ENCODE assay signal across 17 cellular contexts in genomic region chr13:90008707-90009149, GRCh38.
DNase-seq lines count a peak whose midpoint lies in the region; ATAC-seq, FAIRE-seq and TF ChIP-seq lines count a peak whose summit lies in the region.
"Had no signal": no experiment of that assay in that cellular context is flagged by ENCODE, and none has a peak within 500 bp of the region (broad histone marks: within the 10 kb centered on the region; RNA-seq: fewer than 3 reads in every experiment).

No MANE protein-coding gene starts in this region.

- no peak overlapping the region for H2BK12ac ChIP-seq in H9 (ENCODE audit: insufficient read length, low read depth, low read length)

- peak; percentile 50 for DNase-seq in H9
- DNase-seq in RPMI8226: peak; percentile 11
- DNase-seq in smooth muscle cell (lab: John Stamatoyannopoulos, UW; ENCODE audit: unreplicated experiment): no peak
- DNase-seq in Peyer's patch: no peak
- DNase-seq in RCC 7860 (ENCODE audit: low spot score): no peak
- DNase-seq: BE2C; CD4-positive, alpha-beta memory T cell; DND-41; KBM-7; NCI-H1105; NCI-H187; NCI-H69; SIG-M5 had no signal

- no peak overlapping the region for H3K4ac ChIP-seq in H9 (ENCODE audit: low read depth, low read length)

- H4K91ac ChIP-seq in H9 (ENCODE audit: insufficient read length, low read depth, low read length): no peak overlapping the region

- no peak overlapping the region for H2AK5ac ChIP-seq in H9 (ENCODE audit: insufficient read length, low read length)

- H3K18ac ChIP-seq in H9 (ENCODE audit: insufficient read length, low read depth, low read length): no peak overlapping the region

- no peak overlapping the region for H3K9ac ChIP-seq in H9 (ENCODE audit: extremely low read depth, insufficient read length, low read length)
- no peak overlapping the region for H3K9ac ChIP-seq in iPS-15b (ENCODE audit: low read depth, low read length)
- H3K9ac ChIP-seq in smooth muscle cell (ENCODE audit: low read depth): no peak overlapping the region

- no peak overlapping the region for H4K5ac ChIP-seq in H9 (ENCODE audit: insufficient read length, low read depth, low read length)

- ATAC-seq in HG02588 (IDR thresholded peaks at IDR 0.05; ENCODE audit: unreplicated experiment): no peak
- ATAC-seq: Panc1 had no signal

- H3K27me3 ChIP-seq in H9 (ENCODE audit: insufficient read depth, low read length): no peaks in the 10 kb centered on the region
- H3K27me3 ChIP-seq in iPS-15b (ENCODE audit: control insufficient read depth, insufficient read depth, low read length): no peaks in the 10 kb centered on the region
- H3K27me3 ChIP-seq in smooth muscle cell (ENCODE audit: low read depth): no peaks in the 10 kb centered on the region
- H3K27me3 ChIP-seq in Peyer's patch: no peaks in the 10 kb centered on the region
- H3K27me3 ChIP-seq: BE2C had no signal

- H3F3A ChIP-seq in smooth muscle cell (ENCODE audit: low read depth): no peaks in the 10 kb centered on the region

- H3K9me3 ChIP-seq in H9 (ENCODE audit: control insufficient read depth, low read depth, low read length) (no peaks in the 10 kb centered on the region), iPS-15b (ENCODE audit: control insufficient read depth, insufficient read depth, low read length) (no peaks in the 10 kb centered on the region), smooth muscle cell (replicated peaks; ENCODE audit: low read depth) (no peaks in the 10 kb centered on the region), Peyer's patch (no peaks in the 10 kb centered on the region)
- H3K9me3 ChIP-seq: BE2C had no signal

- H3T11ph ChIP-seq in H9 (ENCODE audit: low read length): no peak overlapping the region

- no peak overlapping the region for H4K8ac ChIP-seq in H9 (replicated peaks; ENCODE audit: insufficient read length, low read depth, low read length)

- H3K14ac ChIP-seq in H9 (ENCODE audit: insufficient read depth, low read length): no peak overlapping the region

- no peak overlapping the region for H2BK20ac ChIP-seq in H9 (ENCODE audit: low read depth, low read length, poor library complexity, severe bottlenecking)

- H3K36me3 Mint-ChIP-seq in H9 (ENCODE audit: insufficient read depth in 1 of 3, low read depth in 3 of 3): no peaks in the 10 kb centered on the region
- H3K36me3 Mint-ChIP-seq: CD4-positive, alpha-beta memory T cell had no signal

- peak overlapping the region in 2 of 3 experiments; percentile 79 to 88; a peak in 4 of 7 replicates for H3K27ac Mint-ChIP-seq in H9
- H3K27ac Mint-ChIP-seq: CD4-positive, alpha-beta memory T cell had no signal

- H3K4me1 ChIP-seq in H9 (ENCODE audit: insufficient read depth, low read length) (no peaks in the 10 kb centered on the region), iPS-15b (ENCODE audit: control insufficient read depth, insufficient read depth, low read length) (peaks cover 11% of the 10 kb centered on the region), smooth muscle cell (ENCODE audit: low read depth) (no peaks in the 10 kb centered on the region), Peyer's patch (no peaks in the 10 kb centered on the region)
- H3K4me1 ChIP-seq: BE2C had no signal

- H3K4me3 ChIP-seq in iPS-15b (ENCODE audit: low read depth, low read length): peak overlapping the region; percentile 24
- H3K4me3 ChIP-seq in smooth muscle cell: no peak overlapping the region
- H3K4me3 ChIP-seq in Peyer's patch: no peak overlapping the region

- no peak overlapping the region for H2BK15ac ChIP-seq in H9 (ENCODE audit: low read depth, low read length)

- peak overlapping the region; percentile 13 for H3K4me2 ChIP-seq in H9 (ENCODE audit: insufficient read depth, insufficient read length, low read length)
- no peak overlapping the region for H3K4me2 ChIP-seq in smooth muscle cell

- H3K4me3 Mint-ChIP-seq in H9: no peak overlapping the region; a peak in 1 of 5 replicates
- H3K4me3 Mint-ChIP-seq: CD4-positive, alpha-beta memory T cell had no signal

- H3K36me3 ChIP-seq in iPS-15b (ENCODE audit: control insufficient read depth, insufficient read depth, low read length) (no peaks in the 10 kb centered on the region), smooth muscle cell (ENCODE audit: low read depth) (no peaks in the 10 kb centered on the region), Peyer's patch (no peaks in the 10 kb centered on the region)
- H3K36me3 ChIP-seq: BE2C had no signal

- no peak overlapping the region for H2BK5ac ChIP-seq in H9 (ENCODE audit: insufficient read length, low read length)

- H3K56ac ChIP-seq in H9 (ENCODE audit: insufficient read length, low read depth, low read length): no peak overlapping the region

- TF ChIP-seq POLR2A in Peyer's patch (IDR thresholded peaks at IDR 0.05): no peak

- no peak for TF ChIP-seq CTCF in H9 (conservative IDR thresholded peaks at IDR 0.05)
- TF ChIP-seq CTCF in smooth muscle cell (IDR thresholded peaks at IDR 0.05; ENCODE audit: borderline replicate concordance, insufficient read depth, poor library complexity, severe bottlenecking): no peak
- no peak for TF ChIP-seq CTCF in Peyer's patch (IDR thresholded peaks at IDR 0.05)

- no peak for FAIRE-seq in RCC 7860 (lab: Jason Lieb, UNC)
- FAIRE-seq: D721Med had no signal

- H2AFZ ChIP-seq in H9 (ENCODE audit: low read length): no peak overlapping the region
- H2AFZ ChIP-seq in smooth muscle cell (ENCODE audit: low read depth): peak overlapping the region; percentile 81

- H2BK120ac ChIP-seq in H9 (ENCODE audit: low read depth, low read length, poor library complexity, severe bottlenecking): no peak overlapping the region

- H3K23ac ChIP-seq in H9 (ENCODE audit: insufficient read length, low read depth, low read length): no peak overlapping the region

- no peaks in the 10 kb centered on the region for H3K23me2 ChIP-seq in H9 (ENCODE audit: insufficient read length, low read depth, low read length, poor library complexity, severe bottlenecking)

- H3K79me1 ChIP-seq in H9 (ENCODE audit: insufficient read depth, low read depth, low read length, poor library complexity, severe bottlenecking): no peaks in the 10 kb centered on the region

- peaks cover 0 to 5% of the 10 kb centered on the region in 2 experiments; a peak in 3 of 5 replicates for H3K9me3 Mint-ChIP-seq in H9

- H3K4me1 Mint-ChIP-seq in H9: peaks cover 18 to 20% of the 10 kb centered on the region in 2 experiments
- H3K4me1 Mint-ChIP-seq: CD4-positive, alpha-beta memory T cell had no signal

- no CpG with 5 or more reads among the region's 7 CpGs for WGBS in H9 (ENCODE audit: extremely low coverage, insufficient read length, low lambda C conversion rate)
- WGBS in smooth muscle cell (ENCODE audit: low lambda C conversion rate): 52% methylated on average over 7 of the region's 7 CpGs

- no peak overlapping the region for H3K27ac ChIP-seq in H9 (ENCODE audit: insufficient read length, low read depth, low read length)
- H3K27ac ChIP-seq in smooth muscle cell (ENCODE audit: low read depth): no peak overlapping the region
- H3K27ac ChIP-seq in Peyer's patch: no peak overlapping the region

- H3K79me2 ChIP-seq in H9 (ENCODE audit: insufficient read depth, low read length) (no peaks in the 10 kb centered on the region), smooth muscle cell (ENCODE audit: low read depth) (no peaks in the 10 kb centered on the region)

- peaks cover 2% of the 10 kb centered on the region; the same call in 1 of the 2 replicates for H3K27me3 Mint-ChIP-seq in H9 (ENCODE audit: low read depth)
- H3K27me3 Mint-ChIP-seq: CD4-positive, alpha-beta memory T cell had no signal

- H4K20me1 ChIP-seq in H9 (ENCODE audit: control insufficient read depth, insufficient read depth, insufficient read length) (no peaks in the 10 kb centered on the region), smooth muscle cell (ENCODE audit: low read depth) (no peaks in the 10 kb centered on the region)

Comparison
In these comparisons a context has a peak if more than half of its experiments do, and no peak if none do; other contexts are left out.
1. DNase-seq: peak in H9 (single experiment) and RPMI8226 (single experiment); none in smooth muscle cell (single experiment), Peyer's patch (0 of 3) and RCC 7860 (single experiment).